In genomic region chr10:1625079-1625478, GRCh38 we compare ENCODE assay signal across 16 cellular contexts.
DNase-seq lines count a peak whose midpoint lies in the region; ATAC-seq and TF ChIP-seq lines count a peak whose summit lies in the region.
"Had no signal": no experiment of that assay in that cellular context is flagged by ENCODE, and none has a peak within 500 bp of the region (broad histone marks: within the 10 kb centered on the region; RNA-seq: fewer than 3 reads in every experiment).

No MANE protein-coding gene starts in this region.

- no peak for ATAC-seq in heart right ventricle
- ATAC-seq in right lobe of liver: no peak
- ATAC-seq: HepG2 had no signal

- no peak overlapping the region for H3K4me3 ChIP-seq in mesenchymal stem cell (ENCODE audit: insufficient read depth in 1 of 2, low read depth in 1 of 2, low read length in 2 of 2)
- no peak overlapping the region for H3K4me3 ChIP-seq in sigmoid colon
- H3K4me3 ChIP-seq in heart right ventricle: no peak overlapping the region
- no peak overlapping the region for H3K4me3 ChIP-seq in right lobe of liver
- H3K4me3 ChIP-seq: BLaER1 had no signal

- H3K4ac ChIP-seq in mesenchymal stem cell (ENCODE audit: low read depth in 1 of 2, low read length in 2 of 2): no peak overlapping the region

- no peak overlapping the region for H3K14ac ChIP-seq in mesenchymal stem cell (ENCODE audit: low read length in 2 of 2)

- no peak overlapping the region for H2AFZ ChIP-seq in mesenchymal stem cell (ENCODE audit: low read depth, low read length)

- peak overlapping the region; percentile 12 for H4K91ac ChIP-seq in mesenchymal stem cell (ENCODE audit: low read length)

- TF ChIP-seq EP300 in sigmoid colon (IDR thresholded peaks at IDR 0.05): no peak

- TF ChIP-seq CTCF in sigmoid colon (IDR thresholded peaks at IDR 0.05) (no peak), heart right ventricle (IDR thresholded peaks at IDR 0.05) (no peak), right lobe of liver (IDR thresholded peaks at IDR 0.05) (no peak)

- no peak overlapping the region for H2AK5ac ChIP-seq in mesenchymal stem cell (ENCODE audit: low read length, severe bottlenecking)

- no peak overlapping the region for H2BK120ac ChIP-seq in mesenchymal stem cell (ENCODE audit: low read depth, low read length)

- H3K36me3 ChIP-seq in mesenchymal stem cell (ENCODE audit: control insufficient read depth in 1 of 2, insufficient read depth in 2 of 2, low read depth in 1 of 2, low read length in 2 of 2): no peaks in the 10 kb centered on the region
- H3K36me3 ChIP-seq in sigmoid colon: no peaks in the 10 kb centered on the region
- H3K36me3 ChIP-seq in heart right ventricle: no peaks in the 10 kb centered on the region
- no peaks in the 10 kb centered on the region for H3K36me3 ChIP-seq in right lobe of liver
- H3K36me3 ChIP-seq: BLaER1 had no signal

- H3K27me3 ChIP-seq in mesenchymal stem cell (ENCODE audit: control insufficient read depth in 1 of 2, insufficient read depth in 1 of 2, low read length in 2 of 2) (no peaks in the 10 kb centered on the region), sigmoid colon (no peaks in the 10 kb centered on the region), heart right ventricle (peaks cover 0 to 15% (median under 1%) of the 10 kb centered on the region in 7 donors), right lobe of liver (no peaks in the 10 kb centered on the region)
- H3K27me3 ChIP-seq: BLaER1 had no signal

- H4K8ac ChIP-seq in mesenchymal stem cell (ENCODE audit: low read length): no peak overlapping the region

- no peak overlapping the region for H2BK15ac ChIP-seq in mesenchymal stem cell (ENCODE audit: low read depth, poor library complexity, severe bottlenecking)

- H2BK5ac ChIP-seq in mesenchymal stem cell (ENCODE audit: low read depth, low read length, poor library complexity, severe bottlenecking): no peak overlapping the region

- H3K9ac ChIP-seq in mesenchymal stem cell (ENCODE audit: low read length): no peak overlapping the region
- H3K9ac ChIP-seq: BLaER1 had no signal

- H3K4me1 ChIP-seq in mesenchymal stem cell (ENCODE audit: control insufficient read depth, insufficient read depth, low read depth, low read length) (peaks cover 3% of the 10 kb centered on the region), sigmoid colon (no peaks in the 10 kb centered on the region), heart right ventricle (no peaks in the 10 kb centered on the region), right lobe of liver (no peaks in the 10 kb centered on the region)

- no peak overlapping the region for H2BK12ac ChIP-seq in mesenchymal stem cell (ENCODE audit: low read length in 2 of 2)

- 80% methylated on average over 9 of the region's 9 CpGs for WGBS in mesenchymal stem cell
- 85 to 92% methylated on average over 9 of the region's 9 CpGs for WGBS in sigmoid colon, 2 donors
- 80 to 84% methylated on average over 9 of the region's 9 CpGs for WGBS in heart right ventricle, 2 donors
- WGBS in right lobe of liver (ENCODE audit: insufficient coverage, low coverage, low lambda C conversion rate, missing lambda C conversion rate): 82% methylated on average over 2 of the region's 9 CpGs

- DNase-seq in ecto neural progenitor cell (ENCODE audit: low spot score) (peak; percentile 29), mesenchymal stem cell (no peak), sigmoid colon (peak; percentile 48), heart right ventricle (no peak), A172 (ENCODE audit: low spot score) (no peak), right lobe of liver (no peak), glomerular visceral epithelial cell (ENCODE audit: extremely low spot score) (no peak)
- DNase-seq: CD8-positive, alpha-beta memory T cell; COR-L47; DMS 273 treated with DMSO at 0.1 percent for 48 hours; DMS53; DND-41; EL; H9 had no signal

- no peak overlapping the region for H3K23ac ChIP-seq in mesenchymal stem cell (ENCODE audit: low read length in 2 of 2)

- TF ChIP-seq POLR2A in sigmoid colon (IDR thresholded peaks at IDR 0.05): no peak
- TF ChIP-seq POLR2A in right lobe of liver (IDR thresholded peaks at IDR 0.05): no peak

- intact Hi-C loops in sigmoid colon (cut with DNase I): no loop called here
- intact Hi-C loops in heart right ventricle (cut with DNase I): no loop called here
- intact Hi-C loops in right lobe of liver (cut with DNase I): no loop called here

- no peak overlapping the region for H3K18ac ChIP-seq in mesenchymal stem cell (ENCODE audit: low read depth in 1 of 2, low read length in 2 of 2)

- no peak overlapping the region for H3K27ac ChIP-seq in mesenchymal stem cell (ENCODE audit: low read length, poor library complexity, severe bottlenecking)
- no peak overlapping the region for H3K27ac ChIP-seq in sigmoid colon
- H3K27ac ChIP-seq in heart right ventricle: no peak overlapping the region
- no peak overlapping the region for H3K27ac ChIP-seq in right lobe of liver
- H3K27ac ChIP-seq: BLaER1 had no signal

- H3K79me1 ChIP-seq in mesenchymal stem cell (replicated peaks; ENCODE audit: low read length, poor library complexity, severe bottlenecking): no peaks in the 10 kb centered on the region

- no peak overlapping the region for H3K4me2 ChIP-seq in mesenchymal stem cell (ENCODE audit: low read length, poor library complexity, severe bottlenecking)
- H3K4me2 ChIP-seq: BLaER1 had no signal

- H3K9me3 ChIP-seq in mesenchymal stem cell (ENCODE audit: control insufficient read depth, low read length) (peaks cover 8% of the 10 kb centered on the region), sigmoid colon (peaks cover 0 to 4% (median 0%) of the 10 kb centered on the region in 4 donors), heart right ventricle (peaks cover 0 to 6% (median 0%) of the 10 kb centered on the region in 11 donors), right lobe of liver (no peaks in the 10 kb centered on the region)
- H3K9me3 ChIP-seq: BLaER1 had no signal

Comparison
In these comparisons a context has a peak if more than half of its experiments do, and no peak if none do; other contexts are left out.
1. DNase-seq: peak in ecto neural progenitor cell (single experiment) and sigmoid colon (single experiment); none in mesenchymal stem cell (single experiment), heart right ventricle (0 of 2), A172 (single experiment), right lobe of liver (0 of 3) and glomerular visceral epithelial cell (single experiment).